ENCODE assay signal across 15 cellular contexts in the genomic region with DNA sequence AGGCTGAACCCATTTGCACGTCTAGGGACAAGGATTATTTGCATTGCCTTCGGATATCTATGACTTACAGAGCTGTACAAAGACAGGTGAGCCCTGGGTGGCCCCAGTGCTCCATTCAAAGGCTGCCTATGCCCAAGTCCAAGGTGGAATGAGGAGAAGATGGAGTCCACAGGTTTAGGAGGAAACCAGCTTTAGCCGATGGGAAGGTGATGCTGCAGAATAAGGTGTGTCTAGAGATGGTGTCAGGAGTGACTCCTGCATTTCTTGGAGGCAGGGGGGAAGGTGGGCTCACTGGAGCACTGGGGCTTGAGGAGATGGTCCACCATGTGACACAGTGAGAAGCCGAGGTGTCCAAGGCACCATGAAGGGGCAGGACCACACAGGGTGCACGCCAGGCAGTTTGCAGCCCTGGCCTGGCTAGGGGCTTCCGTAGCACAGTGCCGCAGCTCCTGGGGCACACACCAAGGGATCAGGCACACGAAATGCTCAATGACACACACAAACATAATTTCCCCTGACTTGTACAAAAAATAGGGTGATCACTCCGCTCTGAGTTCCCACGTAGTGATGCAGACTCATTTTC. TPM values are rescaled to one million over a fixed set of nuclear protein-coding genes. Genes with fewer than 3 reads are reported as not detected.
A peak's percentile ranks its signal among the peaks of the same experiment; 100 is the strongest.
DNase-seq lines count a peak whose midpoint lies in the region; ATAC-seq and TF ChIP-seq lines count a peak whose summit lies in the region.
"Had no signal": no experiment of that assay in that cellular context is flagged by ENCODE, and none has a peak within 500 bp of the region (broad histone marks: within the 10 kb centered on the region; RNA-seq: fewer than 3 reads in every experiment).

No MANE protein-coding gene starts in this region.

- TF ChIP-seq CTCF in sigmoid colon (IDR thresholded peaks at IDR 0.05) (no peak), PC-3 (conservative IDR thresholded peaks at IDR 0.05; ENCODE audit: low read depth, low read length) (no peak), ovary (IDR thresholded peaks at IDR 0.05) (no peak)

- no peak for TF ChIP-seq POLR2A in sigmoid colon (IDR thresholded peaks at IDR 0.05)
- no peak for TF ChIP-seq POLR2A in ovary (IDR thresholded peaks at IDR 0.05)

- H3K9me2 ChIP-seq in PC-3 (replicated peaks; ENCODE audit: low read length), result no peaks in the 10 kb centered on the region

- H3K36me3 ChIP-seq in sigmoid colon (no peaks in the 10 kb centered on the region), PC-3 (ENCODE audit: low read depth, low read length) (no peaks in the 10 kb centered on the region), ovary (no peaks in the 10 kb centered on the region)

- peaks cover 3% of the 10 kb centered on the region for H3K9me3 Mint-ChIP-seq in activated CD4-positive, alpha-beta T cell treated with anti-CD3 and anti-CD28 coated beads, Interleukin-2, amount 10 ng/mL, durations not matched to agents 24 days and 14 days
- H3K9me3 Mint-ChIP-seq in central memory CD8-positive, alpha-beta T cell, result no peaks in the 10 kb centered on the region
- H3K9me3 Mint-ChIP-seq: brain had no signal

- no peaks in the 10 kb centered on the region for H3F3A ChIP-seq in PC-3 (ENCODE audit: low read length, unreplicated experiment)

- H3K27ac Mint-ChIP-seq in activated CD4-positive, alpha-beta T cell treated with anti-CD3 and anti-CD28 coated beads, Interleukin-2, amount 10 ng/mL, durations not matched to agents 24 days and 14 days, result peak overlapping the region; percentile 96
- H3K27ac Mint-ChIP-seq in T-helper 17 cell, result peak overlapping the region; percentile 99
- H3K27ac Mint-ChIP-seq in central memory CD8-positive, alpha-beta T cell (ENCODE audit: low read depth), result peak overlapping the region; percentile 83

- CTCF ChIA-PET in PC-3 (lab: Charles Lee), result no interaction called here

- H3K4me1 ChIP-seq in sigmoid colon (no peaks in the 10 kb centered on the region), PC-3 (ENCODE audit: insufficient read depth, low read length) (no peaks in the 10 kb centered on the region), ovary (ENCODE audit: insufficient read depth) (no peaks in the 10 kb centered on the region)
- H3K4me1 ChIP-seq: A549 had no signal

- H3K36me3 Mint-ChIP-seq in activated CD4-positive, alpha-beta T cell treated with anti-CD3 and anti-CD28 coated beads, Interleukin-2, amount 10 ng/mL, durations not matched to agents 24 days and 14 days (ENCODE audit: low read depth), result peaks cover 85% of the 10 kb centered on the region
- peaks cover 6% of the 10 kb centered on the region for H3K36me3 Mint-ChIP-seq in T-helper 17 cell (ENCODE audit: low read depth)
- H3K36me3 Mint-ChIP-seq in central memory CD8-positive, alpha-beta T cell (ENCODE audit: insufficient read depth), result peaks cover 35% of the 10 kb centered on the region
- H3K36me3 Mint-ChIP-seq: brain had no signal

- TF ChIP-seq EP300 in sigmoid colon (IDR thresholded peaks at IDR 0.05) (no peak), ovary (IDR thresholded peaks at IDR 0.05) (no peak)

- H3K27me3 ChIP-seq in sigmoid colon (no peaks in the 10 kb centered on the region), PC-3 (ENCODE audit: low read length) (no peaks in the 10 kb centered on the region), ovary (no peaks in the 10 kb centered on the region)

- H3K79me2 ChIP-seq in PC-3 (ENCODE audit: low read length), result no peaks in the 10 kb centered on the region

- BruUV-seq in PC-3 (replicated peaks; lab: Mats Ljungman, UMichigan), result no TSS peak

- no peaks in the 10 kb centered on the region for H4K20me1 ChIP-seq in PC-3 (ENCODE audit: low read length)

- H3K4me1 Mint-ChIP-seq in activated CD4-positive, alpha-beta T cell treated with anti-CD3 and anti-CD28 coated beads, Interleukin-2, amount 10 ng/mL, durations not matched to agents 24 days and 14 days, result peaks cover 94% of the 10 kb centered on the region
- H3K4me1 Mint-ChIP-seq in T-helper 17 cell, result peaks cover 94% of the 10 kb centered on the region
- H3K4me1 Mint-ChIP-seq in central memory CD8-positive, alpha-beta T cell, result peaks cover 91% of the 10 kb centered on the region

- H3K27ac ChIP-seq in sigmoid colon (no peak overlapping the region), PC-3 (ENCODE audit: low read length) (no peak overlapping the region), ovary (no peak overlapping the region)
- H3K27ac ChIP-seq: A549 had no signal

- H3K4me3 ChIP-seq in sigmoid colon, result no peak overlapping the region
- H3K4me3 ChIP-seq in PC-3 (ENCODE audit: low read length), result no peak overlapping the region
- H3K4me3 ChIP-seq in ovary, result no peak overlapping the region
- H3K4me3 ChIP-seq: A549 had no signal

- H3K9ac ChIP-seq in PC-3 (ENCODE audit: low read length), result no peak overlapping the region

- POLR2A ChIA-PET in PC-3 (lab: Charles Lee; ENCODE audit: unreplicated experiment), result no interaction called here

- no peak overlapping the region for H2AFZ ChIP-seq in PC-3 (ENCODE audit: low read length)

- ATAC-seq in T-helper 17 cell, result no peak
- no peak for ATAC-seq in central memory CD8-positive, alpha-beta T cell (replicated peaks; ENCODE audit: extremely low read depth, poor library complexity, severe bottlenecking)
- no peak for ATAC-seq in PC-3
- ATAC-seq in GM21737 (IDR thresholded peaks at IDR 0.05; ENCODE audit: unreplicated experiment), result no peak
- ATAC-seq: A549 had no signal

- no peaks in the 10 kb centered on the region for H3K27me3 Mint-ChIP-seq in activated CD4-positive, alpha-beta T cell treated with anti-CD3 and anti-CD28 coated beads, Interleukin-2, amount 10 ng/mL, durations not matched to agents 24 days and 14 days
- no peaks in the 10 kb centered on the region for H3K27me3 Mint-ChIP-seq in T-helper 17 cell
- H3K27me3 Mint-ChIP-seq in central memory CD8-positive, alpha-beta T cell, result no peaks in the 10 kb centered on the region

- DNase-seq in activated CD4-positive, alpha-beta T cell treated with anti-CD3 and anti-CD28 coated beads, Interleukin-2, amount 10 ng/mL, durations not matched to agents 24 days and 14 days, result no peak
- DNase-seq in activated CD4-positive, alpha-beta T cell treated with anti-CD3 and anti-CD28 coated beads for 1 hour, result no peak
- no peak for DNase-seq in T-helper 17 cell
- DNase-seq in central memory CD8-positive, alpha-beta T cell (ENCODE audit: low spot score in 2 of 2), result no peak
- DNase-seq in sigmoid colon, result peak; percentile 28
- no peak for DNase-seq in PC-3
- DNase-seq in ovary, result no peak
- DNase-seq: HCEC 1CT, Karpas-422, mammary epithelial cell, NCI-H1436, NCI-H526 treated with DMSO at 0.1 percent for 48 hours had no signal

- H3K4me2 ChIP-seq in PC-3 (ENCODE audit: low read length), result no peak overlapping the region
- H3K4me2 ChIP-seq: A549 had no signal

- H3K4me3 Mint-ChIP-seq in activated CD4-positive, alpha-beta T cell treated with anti-CD3 and anti-CD28 coated beads, Interleukin-2, amount 10 ng/mL, durations not matched to agents 24 days and 14 days, result peak overlapping the region; percentile 89
- peak overlapping the region; percentile 88 for H3K4me3 Mint-ChIP-seq in T-helper 17 cell
- H3K4me3 Mint-ChIP-seq in central memory CD8-positive, alpha-beta T cell, result peak overlapping the region; percentile 74
- H3K4me3 Mint-ChIP-seq: brain had no signal

- 91 to 94% methylated on average over 10 of the region's 10 CpGs for WGBS in sigmoid colon, 2 donors
- WGBS in ovary, 3 donors, result 94 to 97% (median 95%) methylated on average over 10 of the region's 10 CpGs

- intact Hi-C loops in activated CD4-positive, alpha-beta T cell treated with anti-CD3 and anti-CD28 coated beads, Interleukin-2, amount 10 ng/mL, durations not matched to agents 24 days and 14 days (cut with micrococcal nuclease), result loop anchor here (2.0 to 10.0 kb wide), 3 partner anchors 17 to 151 kb away; a partner anchor contains a TSS
- intact Hi-C loops in sigmoid colon (cut with DNase I) (no loop called here), PC-3 (cut with micrococcal nuclease) (no loop called here), ovary (cut with DNase I) (no loop called here)

- H3K9me3 ChIP-seq in T-helper 17 cell (ENCODE audit: control insufficient read depth, low read length, poor library complexity, severe bottlenecking) (no peaks in the 10 kb centered on the region), sigmoid colon (no peaks in the 10 kb centered on the region), PC-3 (ENCODE audit: low read length) (no peaks in the 10 kb centered on the region), ovary (no peaks in the 10 kb centered on the region)
- H3K9me3 ChIP-seq: A549 had no signal

RNA-seq across cellular contexts. Expression of a gene that starts 32.1 kb away (rescaled TPM):
- 368 and 370 TPM in 2 replicates for total RNA-seq in activated CD4-positive, alpha-beta T cell treated with anti-CD3 and anti-CD28 coated beads, Interleukin-2, amount 10 ng/mL, durations not matched to agents 24 days and 14 days
- total RNA-seq in T-helper 17 cell (100 to 1,000 TPM; 250 to 312 TPM), sigmoid colon (10 to 100 TPM in 1 of 4 donors, 1 to 10 TPM in 3; 4.6 to 13.0 (median 7.0) TPM), PC-3 (2014; rRNA removed) (5.0 and 8.0 TPM in 2 replicates), ovary (10 to 100 TPM; 11.1 to 27.2 (median 17.9) TPM)
- polyA plus RNA-seq in sigmoid colon (10 to 100 TPM in 1 of 3 donors, 1 to 10 TPM in 2; 1.4 to 35.1 (median 3.6) TPM), ovary (10 to 100 TPM in 1 of 2 donors, 1 to 10 TPM in 1; 6.0 to 10.4 TPM)

Comparison
In these comparisons a context has a peak if more than half of its experiments do, and no peak if none do; other contexts are left out.
1. RNA of a gene that starts 32.1 kb away (total RNA-seq): 368 to 370 TPM in activated CD4-positive, alpha-beta T cell treated with anti-CD3 and anti-CD28 coated beads, Interleukin-2, amount 10 ng/mL, durations not matched to agents 24 days and 14 days and 250 to 312 TPM in T-helper 17 cell; 11.1 to 27.2 TPM in ovary, 4.6 to 13.0 TPM in sigmoid colon and 5.0 to 8.0 TPM in PC-3; every median in the first group is over 4 times any median in the second.
2. Peak in every context shown above with its lines, with median percentiles within 50 percentile points of each other: H3K27ac Mint-ChIP-seq and H3K4me3 Mint-ChIP-seq.